ENCODE assay signal across 20 cellular contexts in the genomic region with DNA sequence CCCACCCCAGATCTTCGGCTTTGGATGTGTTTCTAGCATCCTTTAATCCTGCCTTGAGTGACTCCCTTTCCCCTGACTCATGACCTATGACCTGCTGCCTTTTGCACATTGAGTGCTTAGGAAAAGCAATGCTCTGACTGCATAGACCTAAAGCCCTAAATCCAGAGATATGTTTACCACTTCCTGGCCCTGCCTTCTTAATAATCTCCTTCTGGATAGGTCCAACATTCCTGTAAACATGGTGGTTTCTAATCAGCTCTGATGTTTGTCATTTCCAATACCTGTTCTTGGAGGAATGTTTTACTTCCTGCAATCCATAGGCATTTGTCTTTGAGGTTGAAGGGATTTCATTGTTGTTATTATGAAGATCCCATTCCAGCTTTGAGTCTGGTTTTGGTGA. TPM values are rescaled to one million over a fixed set of nuclear protein-coding genes. Genes with fewer than 3 reads are reported as not detected.
"Had no signal": no experiment of that assay in that cellular context is flagged by ENCODE, and none has a peak within 500 bp of the region (broad histone marks: within the 10 kb centered on the region; RNA-seq: fewer than 3 reads in every experiment).

No MANE protein-coding gene starts in this region.

- H3K27ac Mint-ChIP-seq: activated naive CD8-positive, alpha-beta T cell treated with anti-CD3 and anti-CD28 coated beads for 36 hours; stimulated activated memory B cell treated with anti-CD40 and anti-IgM and Interleukin-4, amounts not matched to agents 10 μg/mL and 1 μg/mL and 100 μg/mL, for 72 hours had no signal

- H3K27me3 Mint-ChIP-seq: activated naive CD8-positive, alpha-beta T cell treated with anti-CD3 and anti-CD28 coated beads for 36 hours; stimulated activated memory B cell treated with anti-CD40 and anti-IgM and Interleukin-4, amounts not matched to agents 10 μg/mL and 1 μg/mL and 100 μg/mL, for 72 hours had no signal

- H3K27me3 ChIP-seq: breast epithelium, dorsolateral prefrontal cortex, spleen, upper lobe of left lung had no signal

- H3K27ac ChIP-seq: breast epithelium, dorsolateral prefrontal cortex, esophagus squamous epithelium, foreskin keratinocyte, left ventricle myocardium inferior, spleen, upper lobe of left lung had no signal

- H3K36me3 Mint-ChIP-seq: activated naive CD8-positive, alpha-beta T cell treated with anti-CD3 and anti-CD28 coated beads for 36 hours; stimulated activated memory B cell treated with anti-CD40 and anti-IgM and Interleukin-4, amounts not matched to agents 10 μg/mL and 1 μg/mL and 100 μg/mL, for 72 hours had no signal

- ATAC-seq: activated CD4-positive, CD25-positive, alpha-beta regulatory T cell treated with anti-CD3 and anti-CD28 coated beads, Interleukin-2, amount 50 U/mL, for 24 hours; foreskin keratinocyte; right cardiac atrium; stimulated activated memory B cell treated with anti-CD40 and anti-IgM and Interleukin-4, amounts not matched to agents 10 μg/mL and 1 μg/mL and 100 μg/mL, for 72 hours had no signal

- H3K4me1 Mint-ChIP-seq: activated naive CD8-positive, alpha-beta T cell treated with anti-CD3 and anti-CD28 coated beads for 36 hours; stimulated activated memory B cell treated with anti-CD40 and anti-IgM and Interleukin-4, amounts not matched to agents 10 μg/mL and 1 μg/mL and 100 μg/mL, for 72 hours had no signal

- H3K36me3 ChIP-seq: breast epithelium, esophagus squamous epithelium, left ventricle myocardium inferior, spleen, upper lobe of left lung had no signal

- H3K9me3 ChIP-seq: breast epithelium, esophagus squamous epithelium, left ventricle myocardium inferior, spleen, upper lobe of left lung had no signal

- DNase-seq: activated gamma-delta T cell; activated naive CD8-positive, alpha-beta T cell treated with anti-CD3 and anti-CD28 coated beads for 36 hours; activated T-cell treated with anti-CD3 and anti-CD28 coated beads, Interleukin-2, amount 50 U/mL, for 48 hours; anterior cingulate cortex; dorsolateral prefrontal cortex; esophagus squamous epithelium; foreskin keratinocyte; head of caudate nucleus; left ventricle myocardium inferior; mesendoderm; right cardiac atrium; spleen; stimulated activated CD4-positive, alpha-beta T cell treated with anti-CD3 and anti-CD28 coated beads, Interleukin-1b, Interleukin-23, amount 100 ng/mL, for 48 hours; substantia nigra; T-helper 2 cell; upper lobe of left lung had no signal

- H3K9me3 Mint-ChIP-seq: activated naive CD8-positive, alpha-beta T cell treated with anti-CD3 and anti-CD28 coated beads for 36 hours had no signal

- H3K4me3 Mint-ChIP-seq: activated naive CD8-positive, alpha-beta T cell treated with anti-CD3 and anti-CD28 coated beads for 36 hours; stimulated activated memory B cell treated with anti-CD40 and anti-IgM and Interleukin-4, amounts not matched to agents 10 μg/mL and 1 μg/mL and 100 μg/mL, for 72 hours had no signal

- H3K4me3 ChIP-seq: breast epithelium, dorsolateral prefrontal cortex, esophagus squamous epithelium, left ventricle myocardium inferior, spleen, upper lobe of left lung had no signal

- H3K4me1 ChIP-seq: breast epithelium, foreskin keratinocyte, left ventricle myocardium inferior, spleen, upper lobe of left lung had no signal

RNA-seq across cellular contexts. Expression of gene SLC3A1, which starts 2.3 kb away (rescaled TPM):
- total RNA-seq: activated naive CD8-positive, alpha-beta T cell treated with anti-CD3 and anti-CD28 coated beads for 36 hours; chondrocyte; foreskin keratinocyte; left ventricle myocardium inferior had no signal
